ENCODE assay signal across 27 cellular contexts in the genomic region with DNA sequence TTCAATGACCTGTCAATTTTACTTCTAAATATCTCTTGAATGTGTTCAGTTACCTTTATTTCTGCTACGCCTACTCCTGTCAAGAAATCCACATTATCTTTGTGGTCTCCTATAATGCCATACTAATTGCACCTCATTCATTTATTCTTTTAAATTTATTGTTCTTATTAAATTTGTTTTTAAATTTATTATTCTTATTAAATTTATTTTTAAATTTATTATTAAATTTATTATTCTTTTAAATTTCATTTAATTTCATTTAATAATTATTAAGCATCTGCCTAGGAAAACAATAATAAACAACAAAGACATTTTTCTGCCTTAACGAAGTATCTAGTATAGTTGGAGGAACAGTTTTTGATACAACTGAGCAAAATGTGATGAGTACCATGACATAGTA.
"Had no signal": no experiment of that assay in that cellular context is flagged by ENCODE, and none has a peak within 500 bp of the region (broad histone marks: within the 10 kb centered on the region; RNA-seq: fewer than 3 reads in every experiment).

No MANE protein-coding gene starts in this region.

- ATAC-seq: effector memory CD8-positive, alpha-beta T cell; esophagus mucosa; gastroesophageal sphincter; heart right ventricle; left cardiac atrium; left lung; left ventricle myocardium superior; lower lobe of right lung; mucosa of descending colon had no signal

- H3K4me1 Mint-ChIP-seq: endodermal cell, naive B cell had no signal

- H3K9me3 Mint-ChIP-seq: dendritic cell treated with granulocyte-macrophage colony-stimulating factor and Interleukin-4, amounts not matched to agents 40 ng/mL and 50 ng/mL, for 4 days; endodermal cell had no signal

- H3K4me3 Mint-ChIP-seq: dendritic cell treated with granulocyte-macrophage colony-stimulating factor and Interleukin-4, amounts not matched to agents 40 ng/mL and 50 ng/mL, for 4 days; effector memory CD8-positive, alpha-beta T cell; endodermal cell; mesothelial cell of epicardium; naive B cell had no signal

- H3K27ac Mint-ChIP-seq: dendritic cell treated with granulocyte-macrophage colony-stimulating factor and Interleukin-4, amounts not matched to agents 40 ng/mL and 50 ng/mL, for 4 days; effector memory CD8-positive, alpha-beta T cell; endodermal cell; mesothelial cell of epicardium; naive B cell had no signal

- H3K36me3 Mint-ChIP-seq: naive B cell had no signal

- DNase-seq: colonic mucosa; cortex of kidney; effector CD8-positive, alpha-beta T cell; effector memory CD8-positive, alpha-beta T cell; endodermal cell; erythroblast; esophagus squamous epithelium; foreskin fibroblast; foreskin melanocyte; glutamatergic neuron; head of caudate nucleus; heart right ventricle; hippocampal formation; left cardiac atrium; left lung; left ventricle myocardium superior; lower lobe of right lung; mesenchymal stem cell; mucosa of descending colon; naive B cell had no signal

- FAIRE-seq: endometrium, islet of Langerhans, keratinocyte had no signal

- H3K27me3 Mint-ChIP-seq: dendritic cell treated with granulocyte-macrophage colony-stimulating factor and Interleukin-4, amounts not matched to agents 40 ng/mL and 50 ng/mL, for 4 days; effector memory CD8-positive, alpha-beta T cell had no signal
